Comparison of ENCODE assay signal across 9 cellular contexts in the genomic region with DNA sequence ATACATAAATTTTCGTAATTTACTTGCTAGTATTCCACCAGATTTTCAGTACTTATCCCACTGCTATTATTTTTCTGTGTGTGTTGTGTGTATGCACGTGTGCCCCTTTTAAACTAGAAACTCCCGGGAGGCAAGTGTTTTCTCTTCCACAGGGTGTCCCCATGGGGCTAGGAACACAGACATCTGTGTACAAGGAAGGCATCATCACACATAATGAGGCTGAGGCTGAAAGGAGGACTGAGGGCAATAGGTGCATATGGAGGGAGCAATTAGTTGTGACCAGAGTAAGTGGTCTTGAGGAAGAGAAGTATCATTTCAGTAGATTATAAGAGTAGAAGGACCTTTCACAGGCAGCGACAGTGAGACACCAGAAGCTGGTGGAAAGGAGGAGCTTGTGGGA. TPM values are rescaled to one million over a fixed set of nuclear protein-coding genes. Genes with fewer than 3 reads are reported as not detected.
DNase-seq lines count a peak whose midpoint lies in the region; ATAC-seq and TF ChIP-seq lines count a peak whose summit lies in the region.
"Had no signal": no experiment of that assay in that cellular context is flagged by ENCODE, and none has a peak within 500 bp of the region (broad histone marks: within the 10 kb centered on the region; RNA-seq: fewer than 3 reads in every experiment).

No MANE protein-coding gene starts in this region.

- H3K27me3 ChIP-seq in RWPE2 (ENCODE audit: insufficient read depth, poor library complexity, severe bottlenecking) = no peaks in the 10 kb centered on the region
- H3K27me3 ChIP-seq: left lung had no signal

- TF ChIP-seq CTCF in C4-2B (conservative IDR thresholded peaks at IDR 0.05) = no peak
- TF ChIP-seq CTCF in GM10266 (IDR thresholded peaks at IDR 0.05; ENCODE audit: control insufficient read depth, insufficient read depth, low read depth, missing control alignments) = peak; percentile 13
- no peak for TF ChIP-seq CTCF in RWPE2 (IDR thresholded peaks at IDR 0.05; ENCODE audit: poor library complexity, severe bottlenecking)
- peak; percentile 8 for TF ChIP-seq CTCF in fibroblast of villous mesenchyme (IDR thresholded peaks at IDR 0.05; ENCODE audit: insufficient read depth, low read depth, low read length)

- intact Hi-C loops in Right ventricle myocardium superior (cut with DNase I) = no loop called here

- H3K4me1 ChIP-seq in RWPE2 (ENCODE audit: insufficient read depth, poor library complexity, severe bottlenecking) = peaks cover 4% of the 10 kb centered on the region

- H3K4me3 ChIP-seq in RWPE2 (ENCODE audit: severe bottlenecking) (no peak overlapping the region), fibroblast of villous mesenchyme (ENCODE audit: low read depth, low read length) (no peak overlapping the region)

- H3K27ac ChIP-seq in C4-2B (peak overlapping the region; percentile 93), RWPE2 (ENCODE audit: poor library complexity, severe bottlenecking) (peak overlapping the region; percentile 83)

- ATAC-seq in RWPE2 (ENCODE audit: low read depth) (no peak), GM21423 (IDR thresholded peaks at IDR 0.05; ENCODE audit: unreplicated experiment) (no peak), Right ventricle myocardium superior (ENCODE audit: poor library complexity) (no peak), HG03565 (IDR thresholded peaks at IDR 0.05; ENCODE audit: unreplicated experiment) (no peak)
- ATAC-seq: left lung had no signal

- H3K36me3 ChIP-seq in RWPE2 (ENCODE audit: low read depth) = peaks cover 7% of the 10 kb centered on the region
- H3K36me3 ChIP-seq: left lung had no signal

- no peak for DNase-seq in GM10266 (ENCODE audit: extremely low spot score)
- no peak for DNase-seq in RWPE2 (ENCODE audit: low spot score)
- DNase-seq in fibroblast of villous mesenchyme (ENCODE audit: low read depth) = no peak
- no peak for DNase-seq in GM19238 (ENCODE audit: insufficient read length, low spot score)
- DNase-seq in Right ventricle myocardium superior = no peak

- H3K9me3 ChIP-seq in RWPE2 (ENCODE audit: severe bottlenecking) = no peaks in the 10 kb centered on the region
- H3K9me3 ChIP-seq: left lung had no signal

RNA-seq across cellular contexts. Expression of gene DPAGT1, which starts 2.1 kb away (rescaled TPM):
- total RNA-seq in fibroblast of villous mesenchyme (21.3 and 29.4 TPM in 2 replicates), Right ventricle myocardium superior (18.2 TPM)

RNA-seq across cellular contexts. Expression of gene C2CD2L, which starts 3.4 kb away (rescaled TPM):
- total RNA-seq in fibroblast of villous mesenchyme = 4.5 and 5.6 TPM in 2 replicates
- total RNA-seq in Right ventricle myocardium superior = 9.6 TPM

RNA-seq across cellular contexts. Expression of gene HINFP, which starts 17.6 kb away (rescaled TPM):
- 18.6 and 20.3 TPM in 2 replicates for total RNA-seq in fibroblast of villous mesenchyme
- 13.3 TPM for total RNA-seq in Right ventricle myocardium superior

RNA-seq across cellular contexts. Expression of gene HMBS, which starts 19.1 kb away (rescaled TPM):
- total RNA-seq in fibroblast of villous mesenchyme (11.2 and 13.2 TPM in 2 replicates), Right ventricle myocardium superior (22.1 TPM)

RNA-seq across cellular contexts. Expression of gene VPS11, which starts 36.2 kb away (rescaled TPM):
- total RNA-seq in fibroblast of villous mesenchyme (24.2 and 24.6 TPM in 2 replicates), Right ventricle myocardium superior (19.8 TPM)

Comparison
In these comparisons a context has a peak if more than half of its experiments do, and no peak if none do; other contexts are left out.
1. CTCF ChIP-seq: peak in GM10266 (single experiment) and fibroblast of villous mesenchyme (single experiment); none in C4-2B (single experiment) and RWPE2 (single experiment).